In the genomic region with DNA sequence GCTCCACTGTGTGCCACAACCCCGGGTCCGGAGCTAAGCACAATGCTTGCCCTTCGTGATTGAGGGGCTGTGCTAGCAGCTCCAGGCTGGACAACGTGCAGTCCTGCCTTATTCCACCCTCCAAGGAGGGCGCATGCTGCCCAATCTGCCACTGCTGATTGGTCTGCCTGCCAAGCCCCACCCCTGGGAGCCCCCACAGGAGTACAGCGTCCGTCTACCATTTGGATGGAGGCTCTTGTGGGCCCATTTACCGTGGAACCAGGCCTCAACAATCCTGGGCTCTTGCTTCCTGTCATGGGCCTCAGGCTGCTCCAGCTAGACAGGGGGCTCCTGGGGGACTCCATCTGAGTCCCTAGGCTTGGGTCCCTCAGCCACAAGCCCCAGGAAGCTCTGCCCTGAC, we compare ENCODE assay signal across 37 cellular contexts.
"Had no signal": no experiment of that assay in that cellular context is flagged by ENCODE, and none has a peak within 500 bp of the region (broad histone marks: within the 10 kb centered on the region; RNA-seq: fewer than 3 reads in every experiment).

No MANE protein-coding gene starts in this region.

- H3K27ac Mint-ChIP-seq: activated CD4-positive, alpha-beta memory T cell treated with anti-CD3 and anti-CD28 coated beads, Interleukin-2, amount 10 ng/mL, durations not matched to agents 7 days and 5 days; activated CD8-positive, alpha-beta memory T cell treated with anti-CD3 and anti-CD28 coated beads, Interleukin-2, amount 10 ng/mL, durations not matched to agents 7 days and 5 days; activated naive CD8-positive, alpha-beta T cell; activated naive CD8-positive, alpha-beta T cell treated with anti-CD3 and anti-CD28 coated beads, Interleukin-2, amount 50 U/mL, for 24 hours; T-cell; T-helper 17 cell had no signal

- H3K27me3 Mint-ChIP-seq: activated naive CD8-positive, alpha-beta T cell; activated naive CD8-positive, alpha-beta T cell treated with anti-CD3 and anti-CD28 coated beads, Interleukin-2, amount 50 U/mL, for 24 hours; T-cell; T-helper 17 cell had no signal

- H3K27me3 ChIP-seq: brain microvascular endothelial cell had no signal

- H3K36me3 Mint-ChIP-seq: T-cell had no signal

- H3K4me3 Mint-ChIP-seq: activated CD4-positive, alpha-beta memory T cell treated with anti-CD3 and anti-CD28 coated beads, Interleukin-2, amount 10 ng/mL, durations not matched to agents 7 days and 5 days; activated CD8-positive, alpha-beta memory T cell treated with anti-CD3 and anti-CD28 coated beads, Interleukin-2, amount 10 ng/mL, durations not matched to agents 7 days and 5 days; activated naive CD8-positive, alpha-beta T cell; activated naive CD8-positive, alpha-beta T cell treated with anti-CD3 and anti-CD28 coated beads, Interleukin-2, amount 50 U/mL, for 24 hours; T-cell; T-helper 17 cell had no signal

- H3K36me3 ChIP-seq: brain microvascular endothelial cell had no signal

- DNase-seq: activated CD4-positive, alpha-beta memory T cell treated with anti-CD3 and anti-CD28 coated beads, Interleukin-2, amount 10 ng/mL, durations not matched to agents 7 days and 5 days; activated CD4-positive, alpha-beta T cell treated with anti-CD3 and anti-CD28 coated beads for 1 hour; activated CD4-positive, alpha-beta T cell treated with anti-CD3 and anti-CD28 coated beads for 48 hours; activated CD4-positive, CD25-positive, alpha-beta regulatory T cell; activated CD8-positive, alpha-beta memory T cell treated with anti-CD3 and anti-CD28 coated beads for 24 hours; activated CD8-positive, alpha-beta memory T cell treated with anti-CD3 and anti-CD28 coated beads, Interleukin-2, amount 10 ng/mL, durations not matched to agents 7 days and 5 days; activated CD8-positive, alpha-beta memory T cell treated with anti-CD3 and anti-CD28 coated beads, Interleukin-2, amount 50 U/mL, for 48 hours; activated gamma-delta T cell; activated naive CD4-positive, alpha-beta T cell treated with Interleukin-2 at 50 U/mL for 16 hours; activated naive CD8-positive, alpha-beta T cell treated with anti-CD3 and anti-CD28 coated beads, Interleukin-2, amount 50 U/mL, for 24 hours; activated T-cell treated with anti-CD3 and anti-CD28 coated beads, Interleukin-2, amount 50 U/mL, for 48 hours; amniotic stem cell; aorta; brain microvascular endothelial cell; central memory CD4-positive, alpha-beta T cell; MM.1S; MV-4-11; NCI-H1092; NCI-H1436 treated with DMSO at 0.1 percent for 48 hours; NCI-H187; NCI-H2029 treated with DMSO at 0.1 percent for 48 hours; NCI-H2107; NCI-H2171; NCI-H510A; NCI-H526; NCI-H748 treated with DMSO at 0.1 percent for 48 hours; NK-92 treated with Interleukin-12 subunit alpha and Interleukin-12 subunit beta, amount 100 ng/mL, for 24 hours; PC-3; SIG-M5; T-cell; T-helper 17 cell had no signal

- H3K4me2 ChIP-seq: KMS-11 had no signal

- ATAC-seq: activated CD8-positive, alpha-beta memory T cell treated with anti-CD3 and anti-CD28 coated beads, Interleukin-2, amount 10 ng/mL, durations not matched to agents 7 days and 5 days; activated naive CD8-positive, alpha-beta T cell treated with anti-CD3 and anti-CD28 coated beads, Interleukin-2, amount 50 U/mL, for 24 hours; PC-3; Right ventricle myocardium inferior; SK-N-SH treated with all-trans-retinoic acid at 6 μM for 48 hours; T-cell; T-helper 17 cell had no signal

- H3K9ac ChIP-seq: KMS-11 had no signal

- H3K27ac ChIP-seq: brain microvascular endothelial cell, KMS-11, RWPE1, VCaP had no signal
